Comparison of ENCODE assay signal across 8 cellular contexts in the genomic region with DNA sequence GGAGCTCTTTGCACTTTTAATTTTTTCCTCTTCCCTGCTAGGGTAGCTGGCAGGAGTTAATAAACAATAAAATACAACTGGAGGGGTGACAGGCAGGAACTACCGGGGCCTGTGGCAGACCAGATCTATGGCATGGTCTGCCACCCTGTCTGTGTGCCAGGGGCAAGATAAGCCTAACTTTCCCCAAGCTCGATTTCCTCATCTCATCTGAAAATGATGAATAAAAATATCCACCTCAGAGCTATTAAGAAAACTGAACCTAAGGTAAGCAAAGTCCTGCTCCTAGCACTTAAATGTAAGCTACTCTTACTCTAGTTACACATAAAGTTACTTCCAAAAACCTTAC. TPM values are rescaled to one million over a fixed set of nuclear protein-coding genes. Genes with fewer than 3 reads are reported as not detected.
DNase-seq lines count a peak whose midpoint lies in the region; ATAC-seq and TF ChIP-seq lines count a peak whose summit lies in the region.

No MANE protein-coding gene starts in this region.

- peaks cover 26% of the 10 kb centered on the region for H3K4me1 ChIP-seq in CD8-positive, alpha-beta memory T cell (ENCODE audit: insufficient read depth, low read length)
- H3K4me1 ChIP-seq in OCI-LY3 (ENCODE audit: low read length) (peaks cover 6% of the 10 kb centered on the region), ovary (ENCODE audit: insufficient read depth) (peaks cover 9% of the 10 kb centered on the region)

- POLR2A ChIA-PET in CD8-positive, alpha-beta memory T cell (lab: Charles Lee) = interaction anchor here (2.5 kb wide), 1 partner anchor 30 kb away, joined by 9 read pairs; a partner anchor contains a TSS

- H3K27me3 Mint-ChIP-seq in CD8-positive, alpha-beta memory T cell = no peaks in the 10 kb centered on the region
- peaks cover 7% of the 10 kb centered on the region for H3K27me3 Mint-ChIP-seq in endothelial cell (ENCODE audit: unreplicated experiment)

- ATAC-seq in HG03095 (IDR thresholded peaks at IDR 0.05; ENCODE audit: unreplicated experiment) (no peak), GM18498 (IDR thresholded peaks at IDR 0.05; ENCODE audit: unreplicated experiment) (no peak)

- WGBS in ovary, 3 donors = 0 to 3% (median 0%) methylated on average over 2 of the region's 2 CpGs

- peaks cover 41 to 61% (median 42%) of the 10 kb centered on the region in 3 donors for H3K4me1 Mint-ChIP-seq in CD8-positive, alpha-beta memory T cell
- peaks cover 16% of the 10 kb centered on the region for H3K4me1 Mint-ChIP-seq in endothelial cell (ENCODE audit: unreplicated experiment)

- TF ChIP-seq POLR2A in ovary (IDR thresholded peaks at IDR 0.05) = no peak

- no peak for DNase-seq in CD8-positive, alpha-beta memory T cell
- DNase-seq in endothelial cell (ENCODE audit: low spot score) (no peak), ovary (no peak), hippocampal formation (lab: John Stamatoyannopoulos, UW) (no peak), NCI-H1105 (lab: John Stamatoyannopoulos, UW) (no peak)

- no peaks in the 10 kb centered on the region for H3K36me3 ChIP-seq in CD8-positive, alpha-beta memory T cell (ENCODE audit: insufficient read depth, low read length)
- H3K36me3 ChIP-seq in OCI-LY3 (replicated peaks; ENCODE audit: low read depth, low read length) (no peaks in the 10 kb centered on the region), ovary (no peaks in the 10 kb centered on the region)

- no peak for TF ChIP-seq EP300 in ovary (IDR thresholded peaks at IDR 0.05)

- H2AFZ ChIP-seq in OCI-LY3 (ENCODE audit: low read depth, low read length) = peak overlapping the region; percentile 78

- intact Hi-C loops in ovary (cut with DNase I) = no loop called here

- H3K9me3 Mint-ChIP-seq in CD8-positive, alpha-beta memory T cell = no peaks in the 10 kb centered on the region
- no peaks in the 10 kb centered on the region for H3K9me3 Mint-ChIP-seq in endothelial cell (ENCODE audit: unreplicated experiment)

- H3K4me3 Mint-ChIP-seq in CD8-positive, alpha-beta memory T cell = peak overlapping the region; percentile 83 to 94 (median 90)
- H3K4me3 Mint-ChIP-seq in endothelial cell (ENCODE audit: unreplicated experiment) = peak overlapping the region; percentile 94

- H3K4me2 ChIP-seq in OCI-LY3 (ENCODE audit: low read length) = peak overlapping the region; percentile 98

- H3K36me3 Mint-ChIP-seq in CD8-positive, alpha-beta memory T cell = peaks cover 0 to 22% (median 3%) of the 10 kb centered on the region in 3 donors
- H3K36me3 Mint-ChIP-seq in endothelial cell (ENCODE audit: low read depth, unreplicated experiment) = peaks cover 5% of the 10 kb centered on the region

- peak overlapping the region; percentile 95 for H3K27ac ChIP-seq in CD8-positive, alpha-beta memory T cell (ENCODE audit: low read depth, low read length)
- H3K27ac ChIP-seq in OCI-LY3 (ENCODE audit: low read length) = peak overlapping the region; percentile 28; the same call in 1 of the 2 replicates
- peak overlapping the region in 1 of 2 donors; percentile 98 for H3K27ac ChIP-seq in ovary

- H3K27ac Mint-ChIP-seq in CD8-positive, alpha-beta memory T cell = peak overlapping the region; percentile 67 to 99 (median 94)
- H3K27ac Mint-ChIP-seq in endothelial cell (ENCODE audit: unreplicated experiment) = peak overlapping the region; percentile 74

- no peaks in the 10 kb centered on the region for H4K20me1 ChIP-seq in OCI-LY3 (ENCODE audit: insufficient read depth, low read length)

- H3K79me2 ChIP-seq in OCI-LY3 (ENCODE audit: low read length) = peaks cover 30% of the 10 kb centered on the region

- CTCF ChIA-PET in CD8-positive, alpha-beta memory T cell (lab: Charles Lee) = interaction anchor here (0.9 to 5.3 kb wide), 8 partner anchors 12 to 1263 kb away, joined by 3 to 46 read pairs (median 4); a partner anchor contains a TSS

- H3K27me3 ChIP-seq in CD8-positive, alpha-beta memory T cell (ENCODE audit: insufficient read depth, low read length, poor library complexity, severe bottlenecking) = no peaks in the 10 kb centered on the region
- H3K27me3 ChIP-seq in OCI-LY3 (ENCODE audit: low read depth, low read length) = no peaks in the 10 kb centered on the region
- H3K27me3 ChIP-seq in ovary = no peaks in the 10 kb centered on the region

- peak overlapping the region; percentile 86 for H3K9ac ChIP-seq in OCI-LY3 (ENCODE audit: low read length)

- TF ChIP-seq CTCF in OCI-LY3 (IDR thresholded peaks at IDR 0.05; ENCODE audit: low read depth, low read length) (no peak), endothelial cell (IDR thresholded peaks at IDR 0.05; ENCODE audit: unreplicated experiment) (no peak), ovary (IDR thresholded peaks at IDR 0.05) (no peak)

- no peaks in the 10 kb centered on the region for H3K9me3 ChIP-seq in CD8-positive, alpha-beta memory T cell (ENCODE audit: low read length)
- H3K9me3 ChIP-seq in OCI-LY3 (ENCODE audit: insufficient read depth, low read length) (no peaks in the 10 kb centered on the region), ovary (no peaks in the 10 kb centered on the region)

- peak overlapping the region; percentile 83 for H3K4me3 ChIP-seq in CD8-positive, alpha-beta memory T cell (ENCODE audit: low read length)
- H3K4me3 ChIP-seq in OCI-LY3 (ENCODE audit: low read length) (peak overlapping the region; percentile 96), ovary (peak overlapping the region; percentile 82)

RNA-seq across cellular contexts. Expression of a gene that starts 0.9 kb away (rescaled TPM):
- 10 to 100 TPM; 28.9 to 32.1 TPM for total RNA-seq in CD8-positive, alpha-beta memory T cell
- polyA plus RNA-seq in CD8-positive, alpha-beta memory T cell = 16.0 TPM
- 31.5 TPM for total RNA-seq in endothelial cell (ENCODE audit: unreplicated experiment)
- 10 to 100 TPM in 6 of 7 donors, 1 to 10 TPM in 1; 8.6 to 30.3 (median 20.9) TPM for total RNA-seq in ovary
- polyA plus RNA-seq in ovary = 10 to 100 TPM in 1 of 2 donors, 1 to 10 TPM in 1; 10.0 to 15.3 TPM

RNA-seq across cellular contexts. Expression of a gene that starts 12.3 kb away (rescaled TPM):
- under 1 TPM; 0.22 to 0.49 TPM for total RNA-seq in CD8-positive, alpha-beta memory T cell
- not detected for polyA plus RNA-seq in CD8-positive, alpha-beta memory T cell
- total RNA-seq in endothelial cell (ENCODE audit: unreplicated experiment) = 0.67 TPM
- 1 to 10 TPM in 3 of 7 donors, under 1 TPM in 4; 0.72 to 1.3 (median 0.92) TPM for total RNA-seq in ovary
- under 1 TPM in 1 of 2 donors, not detected in 1; 0.75 TPM for polyA plus RNA-seq in ovary

RNA-seq across cellular contexts. Expression of a gene that starts 23.9 kb away (rescaled TPM):
- total RNA-seq in CD8-positive, alpha-beta memory T cell = 10 to 100 TPM; 85.8 to 94.7 TPM
- 32.9 TPM for polyA plus RNA-seq in CD8-positive, alpha-beta memory T cell
- total RNA-seq in endothelial cell (ENCODE audit: unreplicated experiment) (17.1 TPM), ovary (10 to 100 TPM in 6 of 7 donors, 1 to 10 TPM in 1; 7.2 to 27.0 (median 16.2) TPM)
- polyA plus RNA-seq in ovary = 10 to 100 TPM in 1 of 2 donors, 1 to 10 TPM in 1; 8.5 to 12.7 TPM

RNA-seq across cellular contexts. Expression of a gene that starts 28.9 kb away (rescaled TPM):
- total RNA-seq in CD8-positive, alpha-beta memory T cell = 100 to 1,000 TPM; 184 to 205 TPM
- polyA plus RNA-seq in CD8-positive, alpha-beta memory T cell = 190 TPM
- 94.5 TPM for total RNA-seq in endothelial cell (ENCODE audit: unreplicated experiment)
- 100 to 1,000 TPM in 1 of 7 donors, 10 to 100 TPM in 6; 46.1 to 108 (median 66.9) TPM for total RNA-seq in ovary
- polyA plus RNA-seq in ovary = 10 to 100 TPM; 74.4 to 76.1 TPM

RNA-seq across cellular contexts. Expression of a gene that starts 33.1 kb away (rescaled TPM):
- total RNA-seq in CD8-positive, alpha-beta memory T cell = 10 to 100 TPM; 39.7 to 41.7 TPM
- 1.9 TPM for polyA plus RNA-seq in CD8-positive, alpha-beta memory T cell
- total RNA-seq in endothelial cell (ENCODE audit: unreplicated experiment) = 35.4 TPM
- 10 to 100 TPM; 11.9 to 51.3 (median 33.9) TPM for total RNA-seq in ovary
- 10 to 100 TPM; 14.4 to 22.1 TPM for polyA plus RNA-seq in ovary
